Comparison of ENCODE assay signal across 1 cellular context in genomic region chr17:45155029-45155428, GRCh38.
TF ChIP-seq lines count a peak whose summit lies in the region.

No MANE protein-coding gene starts in this region.

TF ChIP-seq in HEK293, 187 proteins besides CTCF, POLR2A, EP300 and RAD21:
- TF ChIP-seq KLF7 (tag by site-specific recombination; IDR thresholded peaks at IDR 0.05; ENCODE audit: borderline replicate concordance) (no peak), ZNF555 (tag by site-specific recombination; conservative IDR thresholded peaks at IDR 0.05) (no peak), ZNF362 (tag by site-specific recombination; IDR thresholded peaks at IDR 0.05) (peak; percentile 73; the same call in 1 of the 2 replicates), ZNF391 (tag by site-specific recombination; IDR thresholded peaks at IDR 0.05; ENCODE audit: borderline replicate concordance, low read depth) (no peak)
